In the genomic region with DNA sequence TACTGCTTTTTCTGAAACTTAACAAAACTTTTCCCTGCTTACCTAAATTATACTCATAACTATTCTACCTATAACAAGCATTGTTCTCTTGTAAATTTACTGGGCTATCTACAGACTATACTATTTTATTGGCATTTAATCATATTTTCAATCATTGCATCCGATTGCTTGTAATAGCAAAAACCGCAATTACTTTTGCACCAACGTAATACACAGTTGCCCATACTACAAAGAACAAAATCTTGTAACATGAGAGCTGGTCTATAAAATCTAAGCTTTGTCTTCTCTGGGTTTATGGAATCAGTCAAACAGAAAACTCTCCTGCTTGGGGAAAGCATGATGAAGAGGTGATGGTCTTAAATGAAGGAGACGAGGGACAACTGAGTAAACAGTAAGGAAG, we compare ENCODE assay signal across 1 cellular context.
TF ChIP-seq lines count a peak whose summit lies in the region.

No MANE protein-coding gene starts in this region.

TF ChIP-seq in HepG2, 621 proteins besides CTCF, POLR2A, EP300 and RAD21 (continued from another document):
- TF ChIP-seq ZBTB40 (IDR thresholded peaks at IDR 0.05), result peak; percentile 93
- TF ChIP-seq ZBTB40 (CRISPR knock-in tag; IDR thresholded peaks at IDR 0.05), result no peak
